In the genomic region with DNA sequence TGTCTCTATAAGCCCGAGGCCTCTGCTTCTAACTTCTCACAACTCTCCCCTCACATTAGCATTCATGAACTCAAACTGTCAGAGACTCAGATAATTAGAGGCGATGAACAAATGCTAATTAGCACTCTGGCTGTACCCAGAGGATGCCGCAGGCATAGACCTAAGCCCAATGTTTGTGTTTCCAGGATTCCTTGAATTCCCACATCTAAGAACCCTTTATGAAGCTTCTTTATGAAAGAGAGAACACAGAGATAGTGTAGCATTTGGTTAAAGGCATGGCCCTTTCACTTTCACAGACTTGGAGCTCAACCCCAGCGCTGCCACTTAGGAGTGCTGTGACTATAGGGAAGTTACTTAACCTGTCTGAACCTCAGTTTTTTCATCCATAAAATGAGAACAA, we compare ENCODE assay signal across 29 cellular contexts.
"Had no signal": no experiment of that assay in that cellular context is flagged by ENCODE, and none has a peak within 500 bp of the region (broad histone marks: within the 10 kb centered on the region; RNA-seq: fewer than 3 reads in every experiment).

No MANE protein-coding gene starts in this region.

- H3K9me3 ChIP-seq: gastroesophageal sphincter, left ventricle myocardium inferior, mucosa of descending colon, pancreas, prostate gland, sigmoid colon, uterus had no signal

- H3K4me3 Mint-ChIP-seq: activated CD4-positive, alpha-beta memory T cell treated with anti-CD3 and anti-CD28 coated beads, Interleukin-2, amount 10 ng/mL, durations not matched to agents 7 days and 5 days; activated CD4-positive, alpha-beta T cell treated with anti-CD3 and anti-CD28 coated beads, Interleukin-2, amount 10 ng/mL, durations not matched to agents 7 days and 5 days; activated naive CD4-positive, alpha-beta T cell treated with anti-CD3 and anti-CD28 coated beads, Interleukin-2, amount 10 ng/mL, durations not matched to agents 7 days and 5 days; activated T-cell treated with anti-CD3 and anti-CD28 coated beads, Interleukin-2, amount 50 U/mL, for 24 hours; nephron; stimulated activated effector memory CD8-positive, alpha-beta T cell treated with anti-CD3 and anti-CD28 coated beads, Interleukin-12 subunit alpha, Interleukin-12 subunit beta, amount 100 ng/mL, for 72 hours; stimulated activated naive CD8-positive, alpha-beta T cell treated with anti-CD3 and anti-CD28 coated beads, Interleukin-15, amount 100 ng/mL, for 72 hours; type B pancreatic cell had no signal

- H3K4me1 ChIP-seq: gastroesophageal sphincter, left ventricle myocardium inferior, pancreas, prostate gland, sigmoid colon, uterus had no signal

- H3K79me2 ChIP-seq: hepatocyte had no signal

- H3K27me3 ChIP-seq: gastroesophageal sphincter, hepatocyte, pancreas, sigmoid colon, uterus had no signal

- H3K4me1 Mint-ChIP-seq: activated CD4-positive, alpha-beta memory T cell treated with anti-CD3 and anti-CD28 coated beads, Interleukin-2, amount 10 ng/mL, durations not matched to agents 7 days and 5 days; activated CD4-positive, alpha-beta T cell treated with anti-CD3 and anti-CD28 coated beads, Interleukin-2, amount 10 ng/mL, durations not matched to agents 7 days and 5 days; activated naive CD4-positive, alpha-beta T cell treated with anti-CD3 and anti-CD28 coated beads, Interleukin-2, amount 10 ng/mL, durations not matched to agents 7 days and 5 days; stimulated activated effector memory CD8-positive, alpha-beta T cell treated with anti-CD3 and anti-CD28 coated beads, Interleukin-12 subunit alpha, Interleukin-12 subunit beta, amount 100 ng/mL, for 72 hours; stimulated activated naive CD8-positive, alpha-beta T cell treated with anti-CD3 and anti-CD28 coated beads, Interleukin-15, amount 100 ng/mL, for 72 hours had no signal

- H3K36me3 Mint-ChIP-seq: activated naive CD4-positive, alpha-beta T cell treated with anti-CD3 and anti-CD28 coated beads, Interleukin-2, amount 10 ng/mL, durations not matched to agents 7 days and 5 days; stimulated activated effector memory CD8-positive, alpha-beta T cell treated with anti-CD3 and anti-CD28 coated beads, Interleukin-12 subunit alpha, Interleukin-12 subunit beta, amount 100 ng/mL, for 72 hours; type B pancreatic cell had no signal

- H3K27ac Mint-ChIP-seq: activated CD4-positive, alpha-beta memory T cell treated with anti-CD3 and anti-CD28 coated beads, Interleukin-2, amount 10 ng/mL, durations not matched to agents 7 days and 5 days; activated CD4-positive, alpha-beta T cell treated with anti-CD3 and anti-CD28 coated beads, Interleukin-2, amount 10 ng/mL, durations not matched to agents 7 days and 5 days; activated naive CD4-positive, alpha-beta T cell treated with anti-CD3 and anti-CD28 coated beads, Interleukin-2, amount 10 ng/mL, durations not matched to agents 7 days and 5 days; activated T-cell treated with anti-CD3 and anti-CD28 coated beads, Interleukin-2, amount 50 U/mL, for 24 hours; nephron; stimulated activated effector memory CD8-positive, alpha-beta T cell treated with anti-CD3 and anti-CD28 coated beads, Interleukin-12 subunit alpha, Interleukin-12 subunit beta, amount 100 ng/mL, for 72 hours; stimulated activated naive CD8-positive, alpha-beta T cell treated with anti-CD3 and anti-CD28 coated beads, Interleukin-15, amount 100 ng/mL, for 72 hours; type B pancreatic cell had no signal

- ATAC-seq: gastroesophageal sphincter; mucosa of descending colon; pancreas; stimulated activated effector memory CD8-positive, alpha-beta T cell treated with anti-CD3 and anti-CD28 coated beads, Interleukin-12 subunit alpha, Interleukin-12 subunit beta, amount 100 ng/mL, for 72 hours; stimulated activated naive CD8-positive, alpha-beta T cell treated with anti-CD3 and anti-CD28 coated beads, Interleukin-15, amount 100 ng/mL, for 72 hours had no signal

- H3K27ac ChIP-seq: gastroesophageal sphincter, hepatocyte, left ventricle myocardium inferior, pancreas, prostate gland, sigmoid colon, uterus, VCaP had no signal

- H2AFZ ChIP-seq: hepatocyte had no signal

- DNase-seq: activated CD4-positive, alpha-beta memory T cell treated with anti-CD3 and anti-CD28 coated beads, Interleukin-2, amount 10 ng/mL, durations not matched to agents 7 days and 5 days; activated CD4-positive, alpha-beta T cell treated with anti-CD3 and anti-CD28 coated beads for 1 hour; activated CD4-positive, alpha-beta T cell treated with anti-CD3 and anti-CD28 coated beads, Interleukin-2, amount 10 ng/mL, durations not matched to agents 7 days and 5 days; activated CD8-positive, alpha-beta memory T cell treated with anti-CD3 and anti-CD28 coated beads, Interleukin-2, amount 50 U/mL, for 48 hours; activated gamma-delta T cell; activated naive CD4-positive, alpha-beta T cell treated with anti-CD3 and anti-CD28 coated beads, Interleukin-2, amount 10 ng/mL, durations not matched to agents 7 days and 5 days; activated T-cell treated with anti-CD3 and anti-CD28 coated beads, Interleukin-2, amount 50 U/mL, for 24 hours; amniotic stem cell; central memory CD4-positive, alpha-beta T cell; erythroblast; left ventricle myocardium inferior; mucosa of descending colon; nucleus accumbens; pancreas; sigmoid colon; small intestine; stimulated activated CD4-positive, alpha-beta T cell treated with anti-CD3 and anti-CD28 coated beads, Interleukin-4, amount 100 ng/mL, for 24 hours; stimulated activated naive CD8-positive, alpha-beta T cell treated with anti-CD3 and anti-CD28 coated beads, Interleukin-15, amount 100 ng/mL, for 72 hours; substantia nigra; T-helper 9 cell; uterus had no signal

- H3K4me3 ChIP-seq: gastroesophageal sphincter, hepatocyte, left ventricle myocardium inferior, lung, mucosa of descending colon, pancreas, prostate gland, sigmoid colon, uterus had no signal

- H3K36me3 ChIP-seq: gastroesophageal sphincter, left ventricle myocardium inferior, pancreas, prostate gland, sigmoid colon, uterus had no signal

- H3K27me3 Mint-ChIP-seq: activated CD4-positive, alpha-beta memory T cell treated with anti-CD3 and anti-CD28 coated beads, Interleukin-2, amount 10 ng/mL, durations not matched to agents 7 days and 5 days; activated CD4-positive, alpha-beta T cell treated with anti-CD3 and anti-CD28 coated beads, Interleukin-2, amount 10 ng/mL, durations not matched to agents 7 days and 5 days; activated naive CD4-positive, alpha-beta T cell treated with anti-CD3 and anti-CD28 coated beads, Interleukin-2, amount 10 ng/mL, durations not matched to agents 7 days and 5 days; activated T-cell treated with anti-CD3 and anti-CD28 coated beads, Interleukin-2, amount 50 U/mL, for 24 hours had no signal

- H3K4me2 ChIP-seq: hepatocyte had no signal

- H3K9me3 Mint-ChIP-seq: activated CD4-positive, alpha-beta T cell treated with anti-CD3 and anti-CD28 coated beads, Interleukin-2, amount 10 ng/mL, durations not matched to agents 7 days and 5 days; activated T-cell treated with anti-CD3 and anti-CD28 coated beads, Interleukin-2, amount 50 U/mL, for 24 hours; nephron; type B pancreatic cell had no signal
